ENCODE assay signal across 21 cellular contexts in the genomic region with DNA sequence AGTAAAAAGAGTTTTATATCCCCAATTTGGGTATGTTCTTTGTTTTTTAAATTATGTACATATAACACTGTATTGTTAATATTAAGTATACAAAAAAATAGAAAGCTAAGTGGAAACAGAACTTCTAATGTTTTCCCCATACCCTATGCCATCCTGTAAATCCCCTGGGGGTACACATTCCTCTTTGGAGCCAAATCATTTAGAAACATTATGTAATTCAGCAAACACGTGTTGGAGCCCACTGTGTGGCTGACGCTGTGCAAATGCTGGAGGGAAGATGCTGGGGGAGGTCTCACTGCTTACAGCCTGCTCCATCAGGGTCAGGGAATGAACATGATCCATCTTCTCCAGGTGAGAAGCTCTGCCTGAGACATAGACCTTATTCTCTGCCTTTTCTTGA. TPM values are rescaled to one million over a fixed set of nuclear protein-coding genes. Genes with fewer than 3 reads are reported as not detected.
DNase-seq lines count a peak whose midpoint lies in the region; ATAC-seq and TF ChIP-seq lines count a peak whose summit lies in the region.
"Had no signal": no experiment of that assay in that cellular context is flagged by ENCODE, and none has a peak within 500 bp of the region (broad histone marks: within the 10 kb centered on the region; RNA-seq: fewer than 3 reads in every experiment).

No MANE protein-coding gene starts in this region.

- no peak for ATAC-seq in mucosa of descending colon
- ATAC-seq in GM19023 (IDR thresholded peaks at IDR 0.05; ENCODE audit: unreplicated experiment) = no peak

- no peak for DNase-seq in left ventricle myocardium inferior
- no peak for DNase-seq in right atrium auricular region (ENCODE audit: low spot score)
- peak; percentile 35 for DNase-seq in RPMI7951 (ENCODE audit: low read depth)
- peak; percentile 41 for DNase-seq in fibroblast of peridontal ligament (ENCODE audit: extremely low read depth)
- no peak for DNase-seq in tibial artery
- no peak for DNase-seq in mucosa of descending colon
- no peak for DNase-seq in NCI-H1930 (lab: John Stamatoyannopoulos, UW)
- DNase-seq: activated CD4-positive, alpha-beta T cell treated with anti-CD3 and anti-CD28 coated beads, Interleukin-2, amount 50 U/mL, for 1 hour; activated naive CD4-positive, alpha-beta T cell treated with anti-CD3 and anti-CD28 coated beads for 36 hours; activated T-cell treated with anti-CD3 and anti-CD28 coated beads for 4 hours; brain microvascular endothelial cell; COR-L47; foreskin keratinocyte; NCI-H1048; NCI-H2081 treated with DMSO at 0.1 percent for 48 hours; NCI-H510A treated with DMSO at 0.1 percent for 48 hours; small intestine; stimulated activated CD4-positive, alpha-beta T cell treated with anti-CD3 and anti-CD28 coated beads, Interleukin-4, amount 100 ng/mL, for 24 hours; testis had no signal

- no peak overlapping the region for H3K4me3 ChIP-seq in left ventricle myocardium inferior
- no peak overlapping the region for H3K4me3 ChIP-seq in right atrium auricular region
- H3K4me3 ChIP-seq in tibial artery = no peak overlapping the region
- no peak overlapping the region for H3K4me3 ChIP-seq in mucosa of descending colon
- H3K4me3 ChIP-seq: prostate gland, testis had no signal

- intact Hi-C loops in left ventricle myocardium inferior (cut with micrococcal nuclease) = no loop called here
- intact Hi-C loops in tibial artery (cut with DNase I; ENCODE audit: low total_unique reads) = no loop called here
- intact Hi-C loops in mucosa of descending colon (cut with DNase I, micrococcal nuclease) = no loop called here

- H3K36me3 ChIP-seq in left ventricle myocardium inferior (no peaks in the 10 kb centered on the region), right atrium auricular region (no peaks in the 10 kb centered on the region), tibial artery (no peaks in the 10 kb centered on the region), mucosa of descending colon (ENCODE audit: low read depth) (no peaks in the 10 kb centered on the region)
- H3K36me3 ChIP-seq: brain microvascular endothelial cell, prostate gland had no signal

- TF ChIP-seq CTCF in left ventricle myocardium inferior (IDR thresholded peaks at IDR 0.05; ENCODE audit: borderline replicate concordance) (no peak), right atrium auricular region (IDR thresholded peaks at IDR 0.05) (no peak), tibial artery (IDR thresholded peaks at IDR 0.05) (no peak), mucosa of descending colon (IDR thresholded peaks at IDR 0.05) (no peak)

- H3K27ac ChIP-seq in left ventricle myocardium inferior (replicated peaks) = peak overlapping the region; percentile 65
- H3K27ac ChIP-seq in right atrium auricular region = no peak overlapping the region
- peak overlapping the region; percentile 61 to 73 for H3K27ac ChIP-seq in tibial artery
- H3K27ac ChIP-seq: brain microvascular endothelial cell, foreskin keratinocyte, prostate gland, testis had no signal

- H3K27me3 ChIP-seq in left ventricle myocardium inferior (ENCODE audit: low read depth) (no peaks in the 10 kb centered on the region), right atrium auricular region (no peaks in the 10 kb centered on the region), tibial artery (no peaks in the 10 kb centered on the region)
- H3K27me3 ChIP-seq: brain microvascular endothelial cell, foreskin keratinocyte, testis had no signal

- H3K4me1 ChIP-seq in left ventricle myocardium inferior (peaks cover 82% of the 10 kb centered on the region), right atrium auricular region (peaks cover 0 to 45% of the 10 kb centered on the region in 2 donors), tibial artery (peaks cover 0 to 78% (median 33%) of the 10 kb centered on the region in 4 donors), mucosa of descending colon (ENCODE audit: low read depth) (peaks cover 6% of the 10 kb centered on the region)
- H3K4me1 ChIP-seq: foreskin keratinocyte, prostate gland had no signal

- no peaks in the 10 kb centered on the region for H3K9me3 ChIP-seq in left ventricle myocardium inferior (replicated peaks)
- no peaks in the 10 kb centered on the region for H3K9me3 ChIP-seq in right atrium auricular region
- H3K9me3 ChIP-seq in tibial artery = no peaks in the 10 kb centered on the region
- H3K9me3 ChIP-seq in mucosa of descending colon = no peaks in the 10 kb centered on the region
- H3K9me3 ChIP-seq: prostate gland, testis had no signal

RNA-seq across cellular contexts. Expression of gene CRTC3, which starts 52.8 kb away (rescaled TPM):
- 24.1 TPM for total RNA-seq in left ventricle myocardium inferior
- total RNA-seq in right atrium auricular region = 10 to 100 TPM; 26.4 to 32.5 TPM
- 10.5 and 10.7 TPM in 2 replicates for total RNA-seq in RPMI7951 (2014; rRNA removed; shearing (Covaris generic))
- total RNA-seq in mucosa of descending colon = 10 to 100 TPM; 21.6 to 53.6 (median 21.7) TPM

Comparison
In these comparisons a context has a peak if more than half of its experiments do, and no peak if none do; other contexts are left out.
1. H3K27ac ChIP-seq: peak in left ventricle myocardium inferior (single experiment) and tibial artery (2 of 2); none in right atrium auricular region (0 of 2).
2. DNase-seq: peak in RPMI7951 (single experiment) and fibroblast of peridontal ligament (single experiment); none in left ventricle myocardium inferior (single experiment), right atrium auricular region (single experiment), tibial artery (0 of 2), mucosa of descending colon (0 of 3) and NCI-H1930 (0 of 2).